Comparison of ENCODE assay signal across 1 cellular context in the genomic region with DNA sequence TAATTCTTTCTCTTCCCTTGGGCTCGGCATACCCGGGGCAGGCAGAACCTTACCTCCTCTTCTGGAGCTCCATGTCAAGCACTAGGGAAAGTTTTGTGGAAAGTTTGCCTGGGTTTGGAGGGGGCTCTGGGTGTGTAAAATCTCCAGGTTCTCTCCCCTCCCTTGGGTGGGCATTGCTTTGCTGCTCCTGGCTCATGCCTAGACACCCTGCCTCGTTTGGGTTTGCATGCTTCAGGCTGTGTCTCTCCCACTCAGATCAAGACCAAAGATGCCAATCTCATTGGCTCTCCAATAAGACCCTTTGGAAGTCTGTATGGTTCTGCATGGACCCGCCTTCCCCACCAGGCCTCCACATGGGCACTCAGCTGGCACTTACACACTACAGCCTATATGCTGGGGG.
TF ChIP-seq lines count a peak whose summit lies in the region.

No MANE protein-coding gene starts in this region.

TF ChIP-seq in GM23338, 12 proteins besides CTCF, POLR2A, EP300 and RAD21 (continued from another document):
- TF ChIP-seq, protein P1, sequence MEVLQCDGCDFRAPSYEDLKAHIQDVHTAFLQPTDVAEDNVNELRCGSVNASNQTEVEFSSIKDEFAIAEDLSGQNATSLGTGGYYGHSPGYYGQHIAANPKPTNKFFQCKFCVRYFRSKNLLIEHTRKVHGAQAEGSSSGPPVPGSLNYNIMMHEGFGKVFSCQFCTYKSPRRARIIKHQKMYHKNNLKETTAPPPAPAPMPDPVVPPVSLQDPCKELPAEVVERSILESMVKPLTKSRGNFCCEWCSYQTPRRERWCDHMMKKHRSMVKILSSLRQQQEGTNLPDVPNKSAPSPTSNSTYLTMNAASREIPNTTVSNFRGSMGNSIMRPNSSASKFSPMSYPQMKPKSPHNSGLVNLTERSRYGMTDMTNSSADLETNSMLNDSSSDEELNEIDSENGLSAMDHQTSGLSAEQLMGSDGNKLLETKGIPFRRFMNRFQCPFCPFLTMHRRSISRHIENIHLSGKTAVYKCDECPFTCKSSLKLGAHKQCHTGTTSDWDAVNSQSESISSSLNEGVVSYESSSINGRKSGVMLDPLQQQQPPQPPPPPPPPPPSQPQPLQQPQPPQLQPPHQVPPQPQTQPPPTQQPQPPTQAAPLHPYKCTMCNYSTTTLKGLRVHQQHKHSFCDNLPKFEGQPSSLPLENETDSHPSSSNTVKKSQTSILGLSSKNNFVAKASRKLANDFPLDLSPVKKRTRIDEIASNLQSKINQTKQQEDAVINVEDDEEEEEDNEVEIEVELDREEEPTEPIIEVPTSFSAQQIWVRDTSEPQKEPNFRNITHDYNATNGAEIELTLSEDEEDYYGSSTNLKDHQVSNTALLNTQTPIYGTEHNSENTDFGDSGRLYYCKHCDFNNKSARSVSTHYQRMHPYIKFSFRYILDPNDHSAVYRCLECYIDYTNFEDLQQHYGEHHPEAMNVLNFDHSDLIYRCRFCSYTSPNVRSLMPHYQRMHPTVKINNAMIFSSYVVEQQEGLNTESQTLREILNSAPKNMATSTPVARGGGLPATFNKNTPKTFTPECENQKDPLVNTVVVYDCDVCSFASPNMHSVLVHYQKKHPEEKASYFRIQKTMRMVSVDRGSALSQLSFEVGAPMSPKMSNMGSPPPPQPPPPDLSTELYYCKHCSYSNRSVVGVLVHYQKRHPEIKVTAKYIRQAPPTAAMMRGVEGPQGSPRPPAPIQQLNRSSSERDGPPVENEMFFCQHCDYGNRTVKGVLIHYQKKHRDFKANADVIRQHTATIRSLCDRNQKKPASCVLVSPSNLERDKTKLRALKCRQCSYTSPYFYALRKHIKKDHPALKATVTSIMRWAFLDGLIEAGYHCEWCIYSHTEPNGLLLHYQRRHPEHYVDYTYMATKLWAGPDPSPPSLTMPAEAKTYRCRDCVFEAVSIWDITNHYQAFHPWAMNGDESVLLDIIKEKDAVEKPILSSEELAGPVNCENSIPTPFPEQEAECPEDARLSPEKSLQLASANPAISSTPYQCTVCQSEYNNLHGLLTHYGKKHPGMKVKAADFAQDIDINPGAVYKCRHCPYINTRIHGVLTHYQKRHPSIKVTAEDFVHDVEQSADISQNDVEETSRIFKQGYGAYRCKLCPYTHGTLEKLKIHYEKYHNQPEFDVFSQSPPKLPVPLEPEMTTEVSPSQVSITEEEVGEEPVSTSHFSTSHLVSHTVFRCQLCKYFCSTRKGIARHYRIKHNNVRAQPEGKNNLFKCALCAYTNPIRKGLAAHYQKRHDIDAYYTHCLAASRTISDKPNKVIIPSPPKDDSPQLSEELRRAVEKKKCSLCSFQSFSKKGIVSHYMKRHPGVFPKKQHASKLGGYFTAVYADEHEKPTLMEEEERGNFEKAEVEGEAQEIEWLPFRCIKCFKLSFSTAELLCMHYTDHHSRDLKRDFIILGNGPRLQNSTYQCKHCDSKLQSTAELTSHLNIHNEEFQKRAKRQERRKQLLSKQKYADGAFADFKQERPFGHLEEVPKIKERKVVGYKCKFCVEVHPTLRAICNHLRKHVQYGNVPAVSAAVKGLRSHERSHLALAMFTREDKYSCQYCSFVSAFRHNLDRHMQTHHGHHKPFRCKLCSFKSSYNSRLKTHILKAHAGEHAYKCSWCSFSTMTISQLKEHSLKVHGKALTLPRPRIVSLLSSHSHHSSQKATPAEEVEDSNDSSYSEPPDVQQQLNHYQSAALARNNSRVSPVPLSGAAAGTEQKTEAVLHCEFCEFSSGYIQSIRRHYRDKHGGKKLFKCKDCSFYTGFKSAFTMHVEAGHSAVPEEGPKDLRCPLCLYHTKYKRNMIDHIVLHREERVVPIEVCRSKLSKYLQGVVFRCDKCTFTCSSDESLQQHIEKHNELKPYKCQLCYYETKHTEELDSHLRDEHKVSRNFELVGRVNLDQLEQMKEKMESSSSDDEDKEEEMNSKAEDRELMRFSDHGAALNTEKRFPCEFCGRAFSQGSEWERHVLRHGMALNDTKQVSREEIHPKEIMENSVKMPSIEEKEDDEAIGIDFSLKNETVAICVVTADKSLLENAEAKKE (CRISPR knock-in tag; IDR thresholded peaks at IDR 0.05) = no peak
TF ChIP-seq in GM23338: peak in this region for 0.
